Comparison of ENCODE assay signal across 8 cellular contexts in the genomic region with DNA sequence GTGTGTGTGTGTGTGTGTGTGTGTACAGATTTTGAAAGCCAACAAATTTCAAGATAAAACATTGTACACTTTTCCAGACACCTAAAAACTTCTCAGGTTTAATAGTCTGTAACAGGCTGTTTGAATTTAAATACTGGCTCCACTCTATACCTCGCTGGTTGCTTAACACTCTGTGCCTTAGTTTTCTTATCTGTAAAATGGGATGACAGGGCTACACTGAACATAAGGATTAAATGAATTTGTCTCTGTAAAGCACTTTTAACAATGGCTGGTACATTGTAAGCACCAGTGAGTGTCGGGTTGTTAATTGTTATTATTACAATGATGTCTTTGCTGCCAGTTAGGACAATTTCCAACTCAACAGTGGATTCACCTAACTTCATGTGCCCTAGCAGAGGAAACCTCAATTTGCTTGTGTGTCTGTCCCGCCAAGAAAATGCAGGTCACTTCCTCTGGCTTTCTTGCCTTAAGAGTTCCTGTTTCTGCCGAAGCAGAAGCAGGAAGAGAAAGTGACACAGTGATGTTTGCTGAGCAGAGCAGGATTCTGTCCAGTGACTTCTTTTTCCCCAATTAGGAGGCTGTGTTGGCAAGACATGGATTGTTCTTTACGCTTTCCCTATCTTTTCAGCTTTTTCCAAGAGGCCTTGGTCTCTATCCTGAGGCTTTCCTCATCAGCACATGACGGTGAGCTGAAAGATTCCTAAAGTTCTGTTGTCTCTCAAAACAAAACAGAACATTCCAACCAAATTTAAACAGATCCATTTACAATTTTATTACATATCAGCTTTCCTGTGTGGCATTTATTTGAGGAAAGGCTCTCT.
A peak's percentile ranks its signal among the peaks of the same experiment; 100 is the strongest.
DNase-seq lines count a peak whose midpoint lies in the region; ATAC-seq lines count a peak whose summit lies in the region.

No MANE protein-coding gene starts in this region.

- DNase-seq in GF-D8 (lab: John Stamatoyannopoulos, UW) (peak; percentile 65), iris pigment epithelial cell (ENCODE audit: low read depth) (peak; percentile 24), iPS-NIHi7 (ENCODE audit: extremely low spot score) (no peak), hepatic stellate cell (ENCODE audit: low spot score) (no peak)
- DNase-seq in activated T-cell treated with anti-CD3 and anti-CD28 coated beads, Interleukin-2, amount 50 U/mL, for 4 hours, result peak; percentile 9

- H3K4me1 ChIP-seq in subcutaneous abdominal adipose tissue (ENCODE audit: control insufficient read depth in 5 of 5, insufficient read depth in 5 of 5, low read length in 5 of 5), result peaks cover 0 to 13% (median 5%) of the 10 kb centered on the region in 5 donors

- no peaks in the 10 kb centered on the region for H3K9me3 ChIP-seq in subcutaneous abdominal adipose tissue (ENCODE audit: control insufficient read depth in 5 of 5, low read length in 5 of 5)

- peak overlapping the region; percentile 92 to 99 (median 98) for H3K27ac Mint-ChIP-seq in IgD-negative memory B cell

- H3K9ac ChIP-seq in subcutaneous abdominal adipose tissue (ENCODE audit: low read length in 5 of 5), result peak overlapping the region in 1 of 5 donors; percentile 21

- peak overlapping the region; percentile 21 for H3K27ac ChIP-seq in subcutaneous abdominal adipose tissue (ENCODE audit: low read depth, low read length)

- H3K36me3 ChIP-seq in subcutaneous abdominal adipose tissue (ENCODE audit: control insufficient read depth in 5 of 5, insufficient read depth in 5 of 5, low read length in 5 of 5), result no peaks in the 10 kb centered on the region

- H3K27me3 Mint-ChIP-seq in IgD-negative memory B cell, result no peaks in the 10 kb centered on the region
- no peaks in the 10 kb centered on the region for H3K27me3 Mint-ChIP-seq in activated T-cell treated with anti-CD3 and anti-CD28 coated beads, Interleukin-2, amount 50 U/mL, for 4 hours (ENCODE audit: low read depth)

- H3K4me3 ChIP-seq in subcutaneous abdominal adipose tissue (ENCODE audit: low read depth in 1 of 5, low read length in 5 of 5), result peak overlapping the region in 2 of 5 donors; percentile 10 to 32

- no peaks in the 10 kb centered on the region for H3K27me3 ChIP-seq in subcutaneous abdominal adipose tissue (ENCODE audit: control insufficient read depth in 5 of 5, insufficient read depth in 4 of 5, low read length in 5 of 5)

- peak; percentile 52 for ATAC-seq in GM21360 (IDR thresholded peaks at IDR 0.05; ENCODE audit: unreplicated experiment)
- peak; percentile 39 to 44 for ATAC-seq in activated T-cell treated with anti-CD3 and anti-CD28 coated beads, Interleukin-2, amount 50 U/mL, for 4 hours

- H3K4me3 Mint-ChIP-seq in IgD-negative memory B cell, result peak overlapping the region; percentile 79 to 95 (median 84)
- peak overlapping the region; percentile 76 for H3K4me3 Mint-ChIP-seq in activated T-cell treated with anti-CD3 and anti-CD28 coated beads, Interleukin-2, amount 50 U/mL, for 4 hours

- H3K4me1 Mint-ChIP-seq in IgD-negative memory B cell, result peaks cover 49 to 60% (median 52%) of the 10 kb centered on the region in 3 donors
- H3K4me1 Mint-ChIP-seq in activated T-cell treated with anti-CD3 and anti-CD28 coated beads, Interleukin-2, amount 50 U/mL, for 4 hours (ENCODE audit: low read depth), result peaks cover 64% of the 10 kb centered on the region

- H3K9me3 Mint-ChIP-seq in IgD-negative memory B cell, result peaks cover 0 to 2% (median 0%) of the 10 kb centered on the region in 3 donors
- no peaks in the 10 kb centered on the region for H3K9me3 Mint-ChIP-seq in activated T-cell treated with anti-CD3 and anti-CD28 coated beads, Interleukin-2, amount 50 U/mL, for 4 hours

- peaks cover 3% of the 10 kb centered on the region for H3K36me3 Mint-ChIP-seq in IgD-negative memory B cell
- no peaks in the 10 kb centered on the region for H3K36me3 Mint-ChIP-seq in activated T-cell treated with anti-CD3 and anti-CD28 coated beads, Interleukin-2, amount 50 U/mL, for 4 hours (ENCODE audit: insufficient read depth)

Comparison
In these comparisons a context has a peak if more than half of its experiments do, and no peak if none do; other contexts are left out.
1. DNase-seq: peak in GF-D8 (single experiment), activated T-cell treated with anti-CD3 and anti-CD28 coated beads, Interleukin-2, amount 50 U/mL, for 4 hours (single experiment) and iris pigment epithelial cell (single experiment); none in iPS-NIHi7 (single experiment) and hepatic stellate cell (single experiment).